12 cellular contexts compared by ENCODE assay signal in the genomic region with DNA sequence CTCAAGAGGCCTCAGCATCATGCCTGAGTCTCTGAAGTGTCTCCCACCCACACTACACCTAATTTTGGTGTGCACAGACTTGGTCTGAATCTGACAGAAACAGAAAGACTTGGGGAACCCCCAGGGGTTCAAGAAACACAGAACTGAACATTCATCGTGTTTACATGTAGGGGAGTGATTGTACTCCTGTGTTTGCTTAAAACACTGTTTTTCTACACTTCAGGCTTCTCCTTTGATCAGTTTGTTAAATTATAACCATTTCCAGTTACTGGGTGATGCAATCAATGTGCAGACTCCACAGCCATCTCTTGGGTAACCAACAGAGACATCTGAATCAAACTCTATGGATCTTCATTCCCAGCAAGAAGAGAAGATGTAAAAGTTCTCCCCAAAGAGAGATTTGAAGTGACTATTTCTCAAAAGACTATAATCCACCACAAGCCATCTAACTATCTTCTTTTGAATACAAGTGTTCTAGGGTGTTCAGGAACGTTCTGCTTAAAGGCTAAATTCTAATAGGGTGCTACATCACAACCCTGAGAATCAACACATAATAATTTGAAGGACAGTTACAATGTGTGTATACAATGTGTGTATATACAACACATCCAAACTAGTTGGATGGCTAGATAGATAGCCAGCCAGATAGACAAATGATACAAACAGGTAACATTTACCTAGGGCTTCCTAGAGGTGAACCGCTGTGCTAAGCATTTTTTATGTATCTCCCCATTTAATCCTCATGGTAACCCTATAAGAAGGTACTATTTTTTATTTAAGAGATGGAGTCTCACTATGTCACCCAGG. TPM values are rescaled to one million over a fixed set of nuclear protein-coding genes. Genes with fewer than 3 reads are reported as not detected.
DNase-seq lines count a peak whose midpoint lies in the region; ATAC-seq and TF ChIP-seq lines count a peak whose summit lies in the region.
"Had no signal": no experiment of that assay in that cellular context is flagged by ENCODE, and none has a peak within 500 bp of the region (broad histone marks: within the 10 kb centered on the region; RNA-seq: fewer than 3 reads in every experiment).

No MANE protein-coding gene starts in this region.

- TF ChIP-seq EP300 in tibial nerve (IDR thresholded peaks at IDR 0.05) = no peak

- DNase-seq in Caco-2 = peak in 1 of 2 experiments; percentile 69
- no peak for DNase-seq in activated T-helper 2 cell treated with anti-CD3 and anti-CD28 coated beads, Interferon-gamma antibody, Interleukin-2, Interleukin-4, amounts not matched to agents 10 μg/mL and 5 μg/mL and 100 μg/mL, durations not matched to agents 14 hours and 24 hours and 36 hours (ENCODE audit: low spot score)
- DNase-seq in GM19240 (ENCODE audit: insufficient read length, low spot score) = no peak
- no peak for DNase-seq in tibial nerve (ENCODE audit: low spot score in 2 of 2)
- no peak for DNase-seq in stimulated activated CD8-positive, alpha-beta memory T cell treated with anti-CD3 and anti-CD28 coated beads, Interleukin-4, amount 100 ng/mL, for 48 hours
- no peak for DNase-seq in esophagus squamous epithelium (lab: John Stamatoyannopoulos, UW)
- DNase-seq: colonic mucosa, tibial artery had no signal

- peak overlapping the region; percentile 89 for H3K27ac Mint-ChIP-seq in Caco-2 (ENCODE audit: unreplicated experiment)
- H3K27ac Mint-ChIP-seq in activated T-helper 2 cell treated with anti-CD3 and anti-CD28 coated beads, Interferon-gamma antibody, Interleukin-2, Interleukin-4, amounts not matched to agents 10 μg/mL and 5 μg/mL and 100 μg/mL, durations not matched to agents 14 hours and 24 hours and 36 hours = peak overlapping the region; percentile 30

- TF ChIP-seq POLR2A in tibial nerve (IDR thresholded peaks at IDR 0.05) (no peak), esophagus squamous epithelium (IDR thresholded peaks at IDR 0.05) (no peak)

- 75 to 77% methylated on average over 3 of the region's 3 CpGs for WGBS in tibial nerve, 2 donors
- 65 to 88% methylated on average over 3 of the region's 3 CpGs for WGBS in esophagus squamous epithelium, 2 donors

- H3K36me3 ChIP-seq in Caco-2 (ENCODE audit: control insufficient read depth, insufficient read depth, low read length) (no peaks in the 10 kb centered on the region), tibial nerve (no peaks in the 10 kb centered on the region), esophagus squamous epithelium (no peaks in the 10 kb centered on the region)
- H3K36me3 ChIP-seq: BLaER1, colonic mucosa, tibial artery had no signal

- H3K9me3 ChIP-seq in Caco-2 (no peaks in the 10 kb centered on the region), tibial nerve (no peaks in the 10 kb centered on the region), esophagus squamous epithelium (no peaks in the 10 kb centered on the region)
- H3K9me3 ChIP-seq: BLaER1, colonic mucosa, tibial artery had no signal

- intact Hi-C loops in Caco-2 (cut with micrococcal nuclease; ENCODE audit: unreplicated experiment) (loop anchor here (1.0 kb wide), 5 partner anchors 10 to 46 kb away; no protein-coding TSS in a partner anchor), esophagus squamous epithelium (cut with DNase I) (no loop called here)
- intact Hi-C loops in activated T-helper 2 cell treated with anti-CD3 and anti-CD28 coated beads, Interferon-gamma antibody, Interleukin-2, Interleukin-4, amounts not matched to agents 10 μg/mL and 5 μg/mL and 100 μg/mL, durations not matched to agents 14 hours and 24 hours and 36 hours (cut with micrococcal nuclease) = no loop called here

- ATAC-seq in GM18907 (IDR thresholded peaks at IDR 0.05; ENCODE audit: unreplicated experiment) (peak; percentile 79), HG02840 (IDR thresholded peaks at IDR 0.05; ENCODE audit: low FRiP score, unreplicated experiment) (peak; percentile 87)

- CTCF ChIA-PET in Caco-2 (lab: Charles Lee) = no interaction called here

- peaks cover 25% of the 10 kb centered on the region for H3K4me1 Mint-ChIP-seq in Caco-2 (ENCODE audit: low read depth, unreplicated experiment)
- peaks cover 9% of the 10 kb centered on the region for H3K4me1 Mint-ChIP-seq in activated T-helper 2 cell treated with anti-CD3 and anti-CD28 coated beads, Interferon-gamma antibody, Interleukin-2, Interleukin-4, amounts not matched to agents 10 μg/mL and 5 μg/mL and 100 μg/mL, durations not matched to agents 14 hours and 24 hours and 36 hours (ENCODE audit: low read depth)

- H3K4me3 Mint-ChIP-seq in Caco-2 (ENCODE audit: unreplicated experiment) = peak overlapping the region; percentile 30
- no peak overlapping the region for H3K4me3 Mint-ChIP-seq in activated T-helper 2 cell treated with anti-CD3 and anti-CD28 coated beads, Interferon-gamma antibody, Interleukin-2, Interleukin-4, amounts not matched to agents 10 μg/mL and 5 μg/mL and 100 μg/mL, durations not matched to agents 14 hours and 24 hours and 36 hours (ENCODE audit: low read depth)

- H3K9me3 Mint-ChIP-seq in Caco-2 (ENCODE audit: unreplicated experiment) = no peaks in the 10 kb centered on the region
- H3K9me3 Mint-ChIP-seq in activated T-helper 2 cell treated with anti-CD3 and anti-CD28 coated beads, Interferon-gamma antibody, Interleukin-2, Interleukin-4, amounts not matched to agents 10 μg/mL and 5 μg/mL and 100 μg/mL, durations not matched to agents 14 hours and 24 hours and 36 hours = no peaks in the 10 kb centered on the region

- H3K4me1 ChIP-seq in Caco-2 (peaks cover 23% of the 10 kb centered on the region), tibial nerve (no peaks in the 10 kb centered on the region), esophagus squamous epithelium (no peaks in the 10 kb centered on the region)
- H3K4me1 ChIP-seq: BLaER1, colonic mucosa, tibial artery had no signal

- no peaks in the 10 kb centered on the region for H3K36me3 Mint-ChIP-seq in Caco-2 (ENCODE audit: insufficient read depth, unreplicated experiment)
- no peaks in the 10 kb centered on the region for H3K36me3 Mint-ChIP-seq in activated T-helper 2 cell treated with anti-CD3 and anti-CD28 coated beads, Interferon-gamma antibody, Interleukin-2, Interleukin-4, amounts not matched to agents 10 μg/mL and 5 μg/mL and 100 μg/mL, durations not matched to agents 14 hours and 24 hours and 36 hours (ENCODE audit: low read depth)

- POLR2A ChIA-PET in Caco-2 (lab: Charles Lee) = interaction anchor here (1.1 kb wide), 1 partner anchor 46 kb away, joined by 3 read pairs; no protein-coding TSS in a partner anchor

- no peaks in the 10 kb centered on the region for H3K27me3 Mint-ChIP-seq in Caco-2 (ENCODE audit: insufficient read depth, unreplicated experiment)
- no peaks in the 10 kb centered on the region for H3K27me3 Mint-ChIP-seq in activated T-helper 2 cell treated with anti-CD3 and anti-CD28 coated beads, Interferon-gamma antibody, Interleukin-2, Interleukin-4, amounts not matched to agents 10 μg/mL and 5 μg/mL and 100 μg/mL, durations not matched to agents 14 hours and 24 hours and 36 hours (ENCODE audit: low read depth)

- H3K4me3 ChIP-seq in Caco-2 (ENCODE audit: low read depth, low read length) = no peak overlapping the region
- H3K4me3 ChIP-seq in tibial nerve = no peak overlapping the region
- H3K4me3 ChIP-seq in esophagus squamous epithelium = no peak overlapping the region
- H3K4me3 ChIP-seq: BLaER1, colonic mucosa, tibial artery had no signal

- TSS peak; percentile 52 for BruUV-seq in Caco-2 (replicated peaks; lab: Mats Ljungman, UMichigan)

- H3K27ac ChIP-seq in tibial nerve = no peak overlapping the region
- H3K27ac ChIP-seq in esophagus squamous epithelium = no peak overlapping the region
- H3K27ac ChIP-seq: BLaER1, colonic mucosa, HL-60, tibial artery had no signal

- TF ChIP-seq CTCF in Caco-2 (IDR thresholded peaks at IDR 0.05; ENCODE audit: insufficient read depth in 1 of 2, low read depth in 1 of 2, low read length in 1 of 2, severe bottlenecking in 1 of 2, unreplicated experiment in 1 of 2) (no peak), tibial nerve (IDR thresholded peaks at IDR 0.05) (no peak), esophagus squamous epithelium (IDR thresholded peaks at IDR 0.05) (no peak)

- H3K27me3 ChIP-seq in Caco-2 (replicated peaks; ENCODE audit: control insufficient read depth, insufficient read depth, low read length) = no peaks in the 10 kb centered on the region
- no peaks in the 10 kb centered on the region for H3K27me3 ChIP-seq in tibial nerve
- no peaks in the 10 kb centered on the region for H3K27me3 ChIP-seq in esophagus squamous epithelium
- H3K27me3 ChIP-seq: BLaER1, colonic mucosa, tibial artery had no signal

RNA-seq across cellular contexts. Expression of a gene that starts 34.2 kb away (rescaled TPM):
- total RNA-seq in Caco-2 (2022) (1.4 and 2.2 TPM in 2 replicates), tibial nerve (1 to 10 TPM; 1.2 to 5.4 (median 3.3) TPM), esophagus squamous epithelium (1 to 10 TPM in 1 of 4 donors, under 1 TPM in 1, not detected in 2; 0.76 to 2.7 TPM)
- 11.0 and 12.6 TPM in 2 replicates for total RNA-seq in activated T-helper 2 cell treated with anti-CD3 and anti-CD28 coated beads, Interferon-gamma antibody, Interleukin-2, Interleukin-4, amounts not matched to agents 10 μg/mL and 5 μg/mL and 100 μg/mL, durations not matched to agents 14 hours and 24 hours and 36 hours
